Comparison of ENCODE assay signal across 26 cellular contexts in genomic region chr10:74706966-74707365, GRCh38.
"Had no signal": no experiment of that assay in that cellular context is flagged by ENCODE, and none has a peak within 500 bp of the region (broad histone marks: within the 10 kb centered on the region; RNA-seq: fewer than 3 reads in every experiment).

No MANE protein-coding gene starts in this region.

- H3K27me3 ChIP-seq: neutrophil, right lobe of liver, sigmoid colon, stomach, thyroid gland, tibial nerve, upper lobe of left lung, uterus had no signal

- H3K9ac ChIP-seq: parathyroid adenoma had no signal

- FAIRE-seq: small intestine had no signal

- H3K4me3 ChIP-seq: psoas muscle, right lobe of liver, sigmoid colon, stomach, thoracic aorta, thyroid gland, tibial nerve, upper lobe of left lung, uterus had no signal

- H3K36me3 ChIP-seq: sigmoid colon, thoracic aorta, uterus had no signal

- ATAC-seq: naive thymus-derived CD8-positive, alpha-beta T cell; natural killer cell treated with Interleukin-12 subunit alpha and Interleukin-12 subunit beta and Interleukin-15 and Interleukin-18, amount 100 ng/mL, for 72 hours; psoas muscle; right cardiac atrium; right lobe of liver; stimulated activated effector memory CD8-positive, alpha-beta T cell treated with anti-CD3 and anti-CD28 coated beads, Interleukin-12 subunit alpha, Interleukin-12 subunit beta, amount 100 ng/mL, for 72 hours; stimulated activated naive B cell treated with anti-CD40 and anti-IgM and Interleukin-4, amounts not matched to agents 10 μg/mL and 1 μg/mL and 100 μg/mL, for 72 hours had no signal

- DNase-seq: naive thymus-derived CD8-positive, alpha-beta T cell; nephron progenitor cell; nucleus accumbens; posterior cingulate gyrus; psoas muscle; right cardiac atrium; right lobe of liver; sigmoid colon; small intestine; stimulated activated CD4-positive, alpha-beta T cell treated with anti-CD3 and anti-CD28 coated beads, Interleukin-15, amount 100 ng/mL, for 24 hours; stimulated activated CD4-positive, alpha-beta T cell treated with anti-CD3 and anti-CD28 coated beads, Interleukin-2, amount 100 ng/mL, for 24 hours; stimulated activated CD4-positive, alpha-beta T cell treated with anti-CD3 and anti-CD28 coated beads, Interleukin-2, amount 100 ng/mL, for 48 hours; stimulated activated CD4-positive, alpha-beta T cell treated with anti-CD3 and anti-CD28 coated beads, Interleukin-4, amount 100 ng/mL, for 24 hours; stimulated activated naive B cell treated with anti-CD40 and anti-IgM and Interleukin-4, amounts not matched to agents 10 μg/mL and 1 μg/mL and 100 μg/mL, for 72 hours; stimulated activated naive CD4-positive, alpha-beta T cell treated with Interleukin-2 at 50 U/mL for 16 hours; stomach; thyroid gland; trophoblast cell; upper lobe of left lung; uterus had no signal

- H3K4me1 ChIP-seq: parathyroid adenoma, psoas muscle, sigmoid colon, thyroid gland, tibial nerve, upper lobe of left lung, uterus had no signal

- H2AFZ ChIP-seq: parathyroid adenoma had no signal

- H3K27ac ChIP-seq: neutrophil, parathyroid adenoma, psoas muscle, right lobe of liver, sigmoid colon, stomach, thoracic aorta, thyroid gland, tibial nerve, upper lobe of left lung, uterus had no signal

- H3K79me2 ChIP-seq: parathyroid adenoma had no signal

- H3K9me3 ChIP-seq: neutrophil, psoas muscle, right lobe of liver, sigmoid colon, stomach, thoracic aorta, thyroid gland, upper lobe of left lung, uterus had no signal
